ENCODE assay signal across 19 cellular contexts in genomic region chr19:41711376-41712261, GRCh38. TPM values are rescaled to one million over a fixed set of nuclear protein-coding genes. Genes with fewer than 3 reads are reported as not detected.
"Had no signal": no experiment of that assay in that cellular context is flagged by ENCODE, and none has a peak within 500 bp of the region (broad histone marks: within the 10 kb centered on the region; RNA-seq: fewer than 3 reads in every experiment).

No MANE protein-coding gene starts in this region.

- H3K4me1 ChIP-seq: prostate gland, sigmoid colon, upper lobe of right lung had no signal

- H3K36me3 Mint-ChIP-seq: activated CD4-positive, alpha-beta memory T cell treated with anti-CD3 and anti-CD28 coated beads for 36 hours; activated naive CD4-positive, alpha-beta T cell treated with anti-CD3 and anti-CD28 coated beads, Interleukin-2, amount 10 ng/mL, durations not matched to agents 7 days and 5 days; naive B cell; stimulated activated naive B cell treated with anti-CD40 and anti-IgM and Interleukin-4, amounts not matched to agents 10 μg/mL and 1 μg/mL and 100 μg/mL, for 72 hours had no signal

- H3K4me3 Mint-ChIP-seq: activated CD4-positive, alpha-beta memory T cell treated with anti-CD3 and anti-CD28 coated beads for 36 hours; activated naive CD4-positive, alpha-beta T cell treated with anti-CD3 and anti-CD28 coated beads, Interleukin-2, amount 10 ng/mL, durations not matched to agents 7 days and 5 days; activated T-helper 1 cell treated with anti-CD3 and anti-CD28 coated beads, Interleukin-12 subunit alpha, Interleukin-12 subunit beta, Interleukin-2, Interleukin-4 antibody, amounts not matched to agents 30 ng/mL and 10 ng/mL and 1 ng/mL, durations not matched to agents 14 hours and 24 hours and 36 hours; dendritic cell treated with granulocyte-macrophage colony-stimulating factor and Interleukin-4, amounts not matched to agents 40 ng/mL and 50 ng/mL, for 4 days; effector memory CD8-positive, alpha-beta T cell; naive B cell; stimulated activated naive B cell treated with anti-CD40 and anti-IgM and Interleukin-4, amounts not matched to agents 10 μg/mL and 1 μg/mL and 100 μg/mL, for 72 hours had no signal

- H3K36me3 ChIP-seq: neutrophil, prostate gland, sigmoid colon, upper lobe of right lung had no signal

- H2AFZ ChIP-seq: hepatocyte had no signal

- H3K79me2 ChIP-seq: hepatocyte had no signal

- H3K27me3 ChIP-seq: hepatocyte had no signal

- DNase-seq: activated CD4-positive, alpha-beta memory T cell treated with anti-CD3 and anti-CD28 coated beads for 36 hours; activated CD4-positive, alpha-beta T cell treated with anti-CD3 and anti-CD28 coated beads for 1 hour; activated CD8-positive, alpha-beta memory T cell treated with anti-CD3 and anti-CD28 coated beads, Interleukin-2, amount 50 U/mL, for 4 hours; activated naive CD4-positive, alpha-beta T cell treated with anti-CD3 and anti-CD28 coated beads, Interleukin-2, amount 10 ng/mL, durations not matched to agents 7 days and 5 days; effector memory CD8-positive, alpha-beta T cell; kidney; left ventricle myocardium superior; naive B cell; sigmoid colon; stimulated activated CD4-positive, alpha-beta T cell treated with anti-CD3 and anti-CD28 coated beads, Interleukin-2, amount 100 ng/mL, for 24 hours; stimulated activated naive B cell treated with anti-CD40 and anti-IgM and Interleukin-4, amounts not matched to agents 10 μg/mL and 1 μg/mL and 100 μg/mL, for 72 hours; upper lobe of right lung had no signal

- H3K27ac Mint-ChIP-seq: activated CD4-positive, alpha-beta memory T cell treated with anti-CD3 and anti-CD28 coated beads for 36 hours; activated naive CD4-positive, alpha-beta T cell treated with anti-CD3 and anti-CD28 coated beads, Interleukin-2, amount 10 ng/mL, durations not matched to agents 7 days and 5 days; activated T-helper 1 cell treated with anti-CD3 and anti-CD28 coated beads, Interleukin-12 subunit alpha, Interleukin-12 subunit beta, Interleukin-2, Interleukin-4 antibody, amounts not matched to agents 30 ng/mL and 10 ng/mL and 1 ng/mL, durations not matched to agents 14 hours and 24 hours and 36 hours; dendritic cell treated with granulocyte-macrophage colony-stimulating factor and Interleukin-4, amounts not matched to agents 40 ng/mL and 50 ng/mL, for 4 days; effector memory CD8-positive, alpha-beta T cell; stimulated activated naive B cell treated with anti-CD40 and anti-IgM and Interleukin-4, amounts not matched to agents 10 μg/mL and 1 μg/mL and 100 μg/mL, for 72 hours had no signal

- H3K9me3 Mint-ChIP-seq: activated CD4-positive, alpha-beta memory T cell treated with anti-CD3 and anti-CD28 coated beads for 36 hours; activated naive CD4-positive, alpha-beta T cell treated with anti-CD3 and anti-CD28 coated beads, Interleukin-2, amount 10 ng/mL, durations not matched to agents 7 days and 5 days; activated T-helper 1 cell treated with anti-CD3 and anti-CD28 coated beads, Interleukin-12 subunit alpha, Interleukin-12 subunit beta, Interleukin-2, Interleukin-4 antibody, amounts not matched to agents 30 ng/mL and 10 ng/mL and 1 ng/mL, durations not matched to agents 14 hours and 24 hours and 36 hours; dendritic cell treated with granulocyte-macrophage colony-stimulating factor and Interleukin-4, amounts not matched to agents 40 ng/mL and 50 ng/mL, for 4 days; effector memory CD8-positive, alpha-beta T cell; naive B cell; stimulated activated naive B cell treated with anti-CD40 and anti-IgM and Interleukin-4, amounts not matched to agents 10 μg/mL and 1 μg/mL and 100 μg/mL, for 72 hours had no signal

- H3K27ac ChIP-seq: epithelial cell of prostate, hepatocyte, neutrophil, prostate gland, sigmoid colon, upper lobe of right lung had no signal

- H3K4me2 ChIP-seq: hepatocyte had no signal

- H3K4me3 ChIP-seq: hepatocyte, prostate gland, sigmoid colon, upper lobe of right lung had no signal

- H3K9me3 ChIP-seq: neutrophil, prostate gland, sigmoid colon, upper lobe of right lung had no signal

RNA-seq across cellular contexts. Expression of gene CEACAM5, which starts 3.2 kb away (rescaled TPM):
- total RNA-seq: activated CD4-positive, alpha-beta memory T cell treated with anti-CD3 and anti-CD28 coated beads for 36 hours; activated T-helper 1 cell treated with anti-CD3 and anti-CD28 coated beads, Interleukin-12 subunit alpha, Interleukin-12 subunit beta, Interleukin-2, Interleukin-4 antibody, amounts not matched to agents 30 ng/mL and 10 ng/mL and 1 ng/mL, durations not matched to agents 14 hours and 24 hours and 36 hours; kidney; left ventricle myocardium superior; T-helper 2 cell treated with Interferon-gamma antibody and Interleukin-4, amounts not matched to agents 100 ng/mL and 5 ng/mL, for 36 hours had no signal

RNA-seq across cellular contexts. Expression of gene CEACAM7, which starts 23.5 kb away (rescaled TPM):
- total RNA-seq: activated CD4-positive, alpha-beta memory T cell treated with anti-CD3 and anti-CD28 coated beads for 36 hours; activated T-helper 1 cell treated with anti-CD3 and anti-CD28 coated beads, Interleukin-12 subunit alpha, Interleukin-12 subunit beta, Interleukin-2, Interleukin-4 antibody, amounts not matched to agents 30 ng/mL and 10 ng/mL and 1 ng/mL, durations not matched to agents 14 hours and 24 hours and 36 hours; left ventricle myocardium superior; prostate gland; T-helper 2 cell treated with Interferon-gamma antibody and Interleukin-4, amounts not matched to agents 100 ng/mL and 5 ng/mL, for 36 hours; upper lobe of right lung had no signal
- polyA plus RNA-seq: hepatocyte had no signal

RNA-seq across cellular contexts. Expression of gene CEACAM6, which starts 43.7 kb away (rescaled TPM):
- total RNA-seq: activated CD4-positive, alpha-beta memory T cell treated with anti-CD3 and anti-CD28 coated beads for 36 hours; activated T-helper 1 cell treated with anti-CD3 and anti-CD28 coated beads, Interleukin-12 subunit alpha, Interleukin-12 subunit beta, Interleukin-2, Interleukin-4 antibody, amounts not matched to agents 30 ng/mL and 10 ng/mL and 1 ng/mL, durations not matched to agents 14 hours and 24 hours and 36 hours; kidney; left ventricle myocardium superior; T-helper 2 cell treated with Interferon-gamma antibody and Interleukin-4, amounts not matched to agents 100 ng/mL and 5 ng/mL, for 36 hours had no signal
